ENCODE assay signal across 30 cellular contexts in the genomic region with DNA sequence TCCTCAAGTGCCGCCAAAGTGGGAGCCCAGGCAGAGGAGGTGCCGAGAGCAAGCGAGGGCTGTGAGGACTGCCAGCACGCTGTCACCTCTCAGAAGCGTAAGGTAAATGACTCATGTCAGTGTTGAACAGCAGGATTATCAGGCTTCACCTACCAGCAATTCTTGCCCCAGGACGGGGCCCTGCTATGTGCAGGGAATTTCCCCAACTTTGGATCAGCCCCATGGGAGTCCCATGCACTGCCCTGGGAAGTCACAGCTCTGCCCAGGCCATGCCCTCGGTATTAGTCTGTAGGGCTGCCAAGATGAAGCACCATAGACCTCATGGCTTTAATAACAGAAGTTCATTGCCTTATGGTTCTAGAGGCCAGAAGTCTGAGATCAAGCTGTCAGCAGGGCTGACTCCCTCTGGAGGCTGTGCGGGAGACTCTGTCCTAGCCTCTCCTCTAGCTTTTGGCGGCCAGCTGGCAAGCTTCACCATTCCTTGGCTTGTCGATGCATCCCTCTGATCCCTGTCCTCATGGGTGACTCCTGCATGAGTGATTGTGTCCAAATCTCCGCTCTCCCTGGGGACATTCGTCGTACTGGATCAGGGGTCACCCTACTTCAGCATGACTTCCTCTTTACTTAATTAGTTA. TPM values are rescaled to one million over a fixed set of nuclear protein-coding genes. Genes with fewer than 3 reads are reported as not detected.
DNase-seq lines count a peak whose midpoint lies in the region; ATAC-seq, FAIRE-seq and TF ChIP-seq lines count a peak whose summit lies in the region.
"Had no signal": no experiment of that assay in that cellular context is flagged by ENCODE, and none has a peak within 500 bp of the region (broad histone marks: within the 10 kb centered on the region; RNA-seq: fewer than 3 reads in every experiment).

No MANE protein-coding gene starts in this region.

- 94% methylated on average over 11 of the region's 13 CpGs for WGBS in SK-N-SH (ENCODE audit: low lambda C conversion rate)

- no peaks in the 10 kb centered on the region for H4K20me1 ChIP-seq in SK-N-SH (ENCODE audit: insufficient read depth)

- H3F3A ChIP-seq in SK-N-SH (replicated peaks; ENCODE audit: insufficient read depth): no peaks in the 10 kb centered on the region

- H3K27ac ChIP-seq in SK-N-SH (ENCODE audit: low read depth in 2 of 2, low read length in 1 of 2): no peak overlapping the region
- H3K27ac ChIP-seq: coronary artery, GM23248, hepatocyte, suprapubic skin, vagina had no signal

- H3K4me2 ChIP-seq in SK-N-SH: no peak overlapping the region
- H3K4me2 ChIP-seq: hepatocyte had no signal

- FAIRE-seq in bronchial epithelial cell (lab: Jason Lieb, UNC): no peak
- FAIRE-seq: D721Med, endometrium, pancreas had no signal

- TF ChIP-seq EP300 in SK-N-SH (IDR thresholded peaks at IDR 0.05; ENCODE audit: borderline replicate concordance in 1 of 2, low read depth in 1 of 2, low read length in 1 of 2): no peak

- TF ChIP-seq CTCF in SK-N-SH (IDR thresholded peaks at IDR 0.05): no peak
- no peak for TF ChIP-seq CTCF in bronchial epithelial cell (IDR thresholded peaks at IDR 0.05; ENCODE audit: insufficient read depth, low read length, severe bottlenecking)

- H3K36me3 ChIP-seq in SK-N-SH (replicated peaks in 1 of 2; ENCODE audit: control insufficient read depth in 1 of 2, insufficient read depth in 2 of 2, low read length in 1 of 2): no peaks in the 10 kb centered on the region
- H3K36me3 ChIP-seq in bronchial epithelial cell (ENCODE audit: control insufficient read depth, insufficient read depth, low read length): no peaks in the 10 kb centered on the region
- H3K36me3 ChIP-seq: BE2C, pancreas, suprapubic skin, vagina had no signal

- H3K9me2 ChIP-seq in SK-N-SH: no peaks in the 10 kb centered on the region

- no peaks in the 10 kb centered on the region for H3K9me3 ChIP-seq in SK-N-SH
- H3K9me3 ChIP-seq: pancreas, suprapubic skin, vagina had no signal

- H2AFZ ChIP-seq in SK-N-SH (ENCODE audit: low read depth): 0 out of 2 replicates have a peak overlapping the region, but pooled peaks have one; percentile 36
- H2AFZ ChIP-seq: GM23248, hepatocyte had no signal

- H3K4me1 ChIP-seq in SK-N-SH (ENCODE audit: control insufficient read depth in 1 of 2, insufficient read depth in 2 of 2, low read depth in 1 of 2, low read length in 1 of 2): peaks cover 3 to 17% of the 10 kb centered on the region in 2 experiments; a peak in 3 of 4 replicates

- H3K9ac ChIP-seq in SK-N-SH: no peak overlapping the region
- H3K9ac ChIP-seq: GM23248 had no signal

- H3K27me3 ChIP-seq in SK-N-SH (ENCODE audit: insufficient read depth) (no peaks in the 10 kb centered on the region), bronchial epithelial cell (ENCODE audit: control insufficient read depth, insufficient read depth, low read length) (no peaks in the 10 kb centered on the region)
- H3K27me3 ChIP-seq: BE2C, hepatocyte, pancreas, suprapubic skin, vagina had no signal

- ATAC-seq in SK-N-SH treated with all-trans-retinoic acid at 6 μM for 48 hours: no peak
- ATAC-seq in left lobe of liver: peak; percentile 12
- ATAC-seq: stimulated activated effector memory CD8-positive, alpha-beta T cell treated with anti-CD3 and anti-CD28 coated beads, Interleukin-12 subunit alpha, Interleukin-12 subunit beta, amount 100 ng/mL, for 72 hours; T-cell had no signal

- CTCF ChIA-PET in SK-N-SH (lab: Yijun Ruan, JAX): interaction anchor here (0.9 to 2.9 kb wide), 3 partner anchors 9 to 572 kb away, joined by 3 to 12 read pairs (median 4); no protein-coding TSS in a partner anchor

- TF ChIP-seq RAD21 in SK-N-SH (IDR thresholded peaks at IDR 0.05; ENCODE audit: low read length): no peak

- DNase-seq in SK-N-SH (no peak), NCI-H446 treated with DMSO at 0.1 percent for 48 hours (lab: John Stamatoyannopoulos, UW) (peak; percentile 36), bronchial epithelial cell (ENCODE audit: low read depth) (peak; percentile 70), left lobe of liver (ENCODE audit: low spot score) (no peak), midbrain (lab: John Stamatoyannopoulos, UW) (no peak), SIG-M5 (lab: John Stamatoyannopoulos, UW) (no peak), GM19240 (ENCODE audit: insufficient read length, low spot score) (no peak)
- DNase-seq: 8988T; activated CD4-positive, alpha-beta T cell treated with anti-CD3 and anti-CD28 coated beads for 48 hours; activated naive CD8-positive, alpha-beta T cell treated with anti-CD3 and anti-CD28 coated beads for 36 hours; BE2C; GM23248; KG1; naive B cell; NCI-H1092 treated with DMSO at 0.1 percent for 48 hours; NCI-H2081 treated with DMSO at 0.1 percent for 48 hours; NCI-H510A; pancreas; T-cell had no signal

- H3K79me2 ChIP-seq in SK-N-SH (ENCODE audit: insufficient read depth): no peaks in the 10 kb centered on the region
- H3K79me2 ChIP-seq: hepatocyte had no signal

- H3K4me3 ChIP-seq in SK-N-SH (ENCODE audit: low read depth in 2 of 2, low read length in 1 of 2) (no peak overlapping the region), bronchial epithelial cell (ENCODE audit: low read depth, low read length) (no peak overlapping the region)
- H3K4me3 ChIP-seq: coronary artery, GM23248, hepatocyte, pancreas, suprapubic skin, vagina had no signal

- POLR2A ChIA-PET in SK-N-SH (lab: Yijun Ruan, JAX): no interaction called here

TF ChIP-seq in SK-N-SH, 30 proteins besides CTCF, POLR2A, EP300 and RAD21:
- TF ChIP-seq, protein P1, sequence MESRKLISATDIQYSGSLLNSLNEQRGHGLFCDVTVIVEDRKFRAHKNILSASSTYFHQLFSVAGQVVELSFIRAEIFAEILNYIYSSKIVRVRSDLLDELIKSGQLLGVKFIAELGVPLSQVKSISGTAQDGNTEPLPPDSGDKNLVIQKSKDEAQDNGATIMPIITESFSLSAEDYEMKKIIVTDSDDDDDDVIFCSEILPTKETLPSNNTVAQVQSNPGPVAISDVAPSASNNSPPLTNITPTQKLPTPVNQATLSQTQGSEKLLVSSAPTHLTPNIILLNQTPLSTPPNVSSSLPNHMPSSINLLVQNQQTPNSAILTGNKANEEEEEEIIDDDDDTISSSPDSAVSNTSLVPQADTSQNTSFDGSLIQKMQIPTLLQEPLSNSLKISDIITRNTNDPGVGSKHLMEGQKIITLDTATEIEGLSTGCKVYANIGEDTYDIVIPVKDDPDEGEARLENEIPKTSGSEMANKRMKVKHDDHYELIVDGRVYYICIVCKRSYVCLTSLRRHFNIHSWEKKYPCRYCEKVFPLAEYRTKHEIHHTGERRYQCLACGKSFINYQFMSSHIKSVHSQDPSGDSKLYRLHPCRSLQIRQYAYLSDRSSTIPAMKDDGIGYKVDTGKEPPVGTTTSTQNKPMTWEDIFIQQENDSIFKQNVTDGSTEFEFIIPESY (IDR thresholded peaks at IDR 0.05; ENCODE audit: borderline replicate concordance, low read depth): no peak
- TF ChIP-seq RXRA (IDR thresholded peaks at IDR 0.05; ENCODE audit: borderline replicate concordance, low read depth): no peak
- TF ChIP-seq RCOR1 (IDR thresholded peaks at IDR 0.05; ENCODE audit: low read length): no peak
- no peak for TF ChIP-seq TAF1 (IDR thresholded peaks at IDR 0.05; ENCODE audit: borderline replicate concordance, low read depth, low read length)
- TF ChIP-seq POLR2AphosphoS5 (IDR thresholded peaks at IDR 0.05; ENCODE audit: low read depth, low read length): no peak
- no peak for TF ChIP-seq JUND (IDR thresholded peaks at IDR 0.05)
- TF ChIP-seq SIN3A (IDR thresholded peaks at IDR 0.05; ENCODE audit: borderline replicate concordance, low read depth, low read length): no peak
- no peak for TF ChIP-seq FOSL2 (IDR thresholded peaks at IDR 0.05; ENCODE audit: borderline replicate concordance, low read depth)
- no peak for TF ChIP-seq CHD2 (IDR thresholded peaks at IDR 0.05; ENCODE audit: low read length, partially characterized antibody)

TF ChIP-seq in SK-N-SH treated with all-trans-retinoic acid at 6 μM for 48 hours, 23 proteins besides CTCF, POLR2A, EP300 and RAD21:
- TF ChIP-seq PPARA (CRISPR knock-in tag; IDR thresholded peaks at IDR 0.05; ENCODE audit: borderline replicate concordance): no peak
- no peak for TF ChIP-seq TOX (CRISPR knock-in tag; IDR thresholded peaks at IDR 0.05; ENCODE audit: borderline replicate concordance)
- TF ChIP-seq ESRRG (CRISPR knock-in tag; IDR thresholded peaks at IDR 0.05): no peak
- no peak for TF ChIP-seq TCF4 (CRISPR knock-in tag; IDR thresholded peaks at IDR 0.05; ENCODE audit: borderline replicate concordance)
- no peak for TF ChIP-seq ZNF70 (CRISPR knock-in tag; IDR thresholded peaks at IDR 0.05)
- no peak for TF ChIP-seq ZFP3 (CRISPR knock-in tag; IDR thresholded peaks at IDR 0.05)
- TF ChIP-seq ZFP30 (CRISPR knock-in tag; IDR thresholded peaks at IDR 0.05): no peak

RNA-seq across cellular contexts. Expression of a gene that starts 55.9 kb away (rescaled TPM):
- polyA plus RNA-seq in SK-N-SH (2012; rRNA removed): 0.85 and 1.6 TPM in 2 replicates
- 0.71 and 1.5 TPM in 2 replicates for polyA plus RNA-seq in SK-N-SH (2012; cell fraction: cytosol; rRNA removed)
- 1.2 and 2.1 TPM in 2 replicates for polyA plus RNA-seq in SK-N-SH (2012; cell fraction: nucleus; rRNA removed)
- total RNA-seq in bronchial epithelial cell (not detected in 2 replicates), left lobe of liver (66.5 TPM)
- total RNA-seq: activated naive CD8-positive, alpha-beta T cell treated with anti-CD3 and anti-CD28 coated beads for 36 hours; activated T-helper 2 cell treated with anti-CD3 and anti-CD28 coated beads, Interferon-gamma antibody, Interleukin-2, Interleukin-4, amounts not matched to agents 10 μg/mL and 5 μg/mL and 100 μg/mL, durations not matched to agents 14 hours and 24 hours and 36 hours; fibroblast of villous mesenchyme; G401; GM23248; T-cell; vagina had no signal
- polyA plus RNA-seq: GM23248 had no signal

Comparison
In these comparisons a context has a peak if more than half of its experiments do, and no peak if none do; other contexts are left out.
1. DNase-seq: peak in NCI-H446 treated with DMSO at 0.1 percent for 48 hours (single experiment) and bronchial epithelial cell (single experiment); none in SK-N-SH (single experiment), left lobe of liver (single experiment), midbrain (single experiment), SIG-M5 (single experiment) and GM19240 (single experiment).
2. RNA of a gene that starts 55.9 kb away (total RNA-seq): 66.5 TPM in left lobe of liver (single experiment); not detected in bronchial epithelial cell; every median in the first group is over 10 times any median in the second.